In the genomic region with DNA sequence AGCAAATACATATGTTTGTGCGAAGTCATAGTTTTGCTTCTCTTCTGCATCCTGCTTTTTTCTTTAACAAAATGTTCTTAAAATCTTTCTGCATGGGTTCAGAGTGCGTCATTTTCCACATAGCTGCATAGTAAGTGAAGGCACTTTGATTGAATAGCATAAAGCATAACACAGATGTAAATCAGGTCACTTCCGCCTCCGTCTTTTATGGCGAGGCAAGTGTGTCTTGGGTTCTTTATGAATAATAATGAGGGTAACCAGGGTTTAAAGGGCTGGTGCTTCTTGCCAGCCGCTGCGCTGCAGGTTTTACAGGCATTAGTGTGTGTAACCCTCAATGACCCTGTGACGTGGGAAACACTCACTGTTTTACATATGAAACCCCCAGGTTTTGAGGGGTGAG, we compare ENCODE assay signal across 31 cellular contexts.
"Had no signal": no experiment of that assay in that cellular context is flagged by ENCODE, and none has a peak within 500 bp of the region (broad histone marks: within the 10 kb centered on the region; RNA-seq: fewer than 3 reads in every experiment).

No MANE protein-coding gene starts in this region.

- ATAC-seq: left cardiac atrium; left lung; lower lobe of right lung; naive thymus-derived CD8-positive, alpha-beta T cell; right cardiac atrium; sciatic nerve; stimulated activated naive B cell treated with anti-CD40 and anti-IgM and Interleukin-4, amounts not matched to agents 10 μg/mL and 1 μg/mL and 100 μg/mL, for 72 hours; stimulated activated naive CD8-positive, alpha-beta T cell treated with anti-CD3 and anti-CD28 coated beads, Interleukin-15, Interleukin-2, amounts not matched to agents 100 U/mL and 50 U/mL, for 24 hours; upper lobe of right lung had no signal

- DNase-seq: hippocampal formation; kidney glomerular epithelial cell; left cardiac atrium; left lung; lower lobe of right lung; mammary epithelial cell; mesenchymal stem cell; naive thymus-derived CD8-positive, alpha-beta T cell; occipital lobe; ovary; retina; right cardiac atrium; stimulated activated CD4-positive, alpha-beta T cell treated with anti-CD3 and anti-CD28 coated beads, Interleukin-12 subunit alpha, Interleukin-12 subunit beta, amount 100 ng/mL, for 4 hours; stimulated activated CD4-positive, alpha-beta T cell treated with anti-CD3 and anti-CD28 coated beads, Interleukin-15, amount 100 ng/mL, for 24 hours; stimulated activated CD4-positive, alpha-beta T cell treated with anti-CD3 and anti-CD28 coated beads, Interleukin-2, amount 100 ng/mL, for 24 hours; stimulated activated CD4-positive, alpha-beta T cell treated with anti-CD3 and anti-CD28 coated beads, Interleukin-4, amount 100 ng/mL, for 1 hour; stimulated activated naive B cell treated with anti-CD40 and anti-IgM and Interleukin-4, amounts not matched to agents 10 μg/mL and 1 μg/mL and 100 μg/mL, for 72 hours; stimulated activated naive CD8-positive, alpha-beta T cell treated with anti-CD3 and anti-CD28 coated beads, Interleukin-15, Interleukin-2, amounts not matched to agents 100 U/mL and 50 U/mL, for 24 hours; stomach; testis; thyroid gland; transverse colon; upper lobe of right lung had no signal

- H3K27ac ChIP-seq: left lung, lower lobe of right lung, neural progenitor cell, neutrophil, ovary, skin epidermis, stomach, testis, thyroid gland, transverse colon, upper lobe of right lung had no signal

- H3K27ac Mint-ChIP-seq: naive thymus-derived CD8-positive, alpha-beta T cell; nephron; neural progenitor cell; progenitor cell of endocrine pancreas; stimulated activated naive B cell treated with anti-CD40 and anti-IgM and Interleukin-4, amounts not matched to agents 10 μg/mL and 1 μg/mL and 100 μg/mL, for 72 hours had no signal

- H3K9ac ChIP-seq: neural progenitor cell had no signal

- H3K4me3 ChIP-seq: left lung, lower lobe of right lung, neural progenitor cell, ovary, skin epidermis, stomach, testis, thyroid gland, transverse colon, upper lobe of right lung had no signal

- H3K4me2 ChIP-seq: neural progenitor cell had no signal

- H3K9me3 ChIP-seq: left lung, lower lobe of right lung, neutrophil, ovary, stomach, testis, thyroid gland, transverse colon, upper lobe of right lung had no signal

- H3K4me1 ChIP-seq: left lung, lower lobe of right lung, neural progenitor cell, stomach, testis, thyroid gland, transverse colon, upper lobe of right lung had no signal

- H3K36me3 Mint-ChIP-seq: naive thymus-derived CD8-positive, alpha-beta T cell; neural progenitor cell; stimulated activated naive B cell treated with anti-CD40 and anti-IgM and Interleukin-4, amounts not matched to agents 10 μg/mL and 1 μg/mL and 100 μg/mL, for 72 hours had no signal

- H3K27me3 ChIP-seq: neural progenitor cell, neutrophil, ovary, testis, thyroid gland, transverse colon, upper lobe of right lung had no signal

- H3K4me3 Mint-ChIP-seq: naive thymus-derived CD8-positive, alpha-beta T cell; nephron; stimulated activated naive B cell treated with anti-CD40 and anti-IgM and Interleukin-4, amounts not matched to agents 10 μg/mL and 1 μg/mL and 100 μg/mL, for 72 hours had no signal

- H3K4me1 Mint-ChIP-seq: nephron had no signal

- H3K27me3 Mint-ChIP-seq: stimulated activated naive B cell treated with anti-CD40 and anti-IgM and Interleukin-4, amounts not matched to agents 10 μg/mL and 1 μg/mL and 100 μg/mL, for 72 hours had no signal

- FAIRE-seq: keratinocyte, urothelium cell line had no signal

- H2AFZ ChIP-seq: neural progenitor cell had no signal

- H3K36me3 ChIP-seq: left lung, lower lobe of right lung, neural progenitor cell, neutrophil, ovary, stomach, thyroid gland, transverse colon, upper lobe of right lung had no signal
